Comparison of ENCODE assay signal across 1 cellular context in the genomic region with DNA sequence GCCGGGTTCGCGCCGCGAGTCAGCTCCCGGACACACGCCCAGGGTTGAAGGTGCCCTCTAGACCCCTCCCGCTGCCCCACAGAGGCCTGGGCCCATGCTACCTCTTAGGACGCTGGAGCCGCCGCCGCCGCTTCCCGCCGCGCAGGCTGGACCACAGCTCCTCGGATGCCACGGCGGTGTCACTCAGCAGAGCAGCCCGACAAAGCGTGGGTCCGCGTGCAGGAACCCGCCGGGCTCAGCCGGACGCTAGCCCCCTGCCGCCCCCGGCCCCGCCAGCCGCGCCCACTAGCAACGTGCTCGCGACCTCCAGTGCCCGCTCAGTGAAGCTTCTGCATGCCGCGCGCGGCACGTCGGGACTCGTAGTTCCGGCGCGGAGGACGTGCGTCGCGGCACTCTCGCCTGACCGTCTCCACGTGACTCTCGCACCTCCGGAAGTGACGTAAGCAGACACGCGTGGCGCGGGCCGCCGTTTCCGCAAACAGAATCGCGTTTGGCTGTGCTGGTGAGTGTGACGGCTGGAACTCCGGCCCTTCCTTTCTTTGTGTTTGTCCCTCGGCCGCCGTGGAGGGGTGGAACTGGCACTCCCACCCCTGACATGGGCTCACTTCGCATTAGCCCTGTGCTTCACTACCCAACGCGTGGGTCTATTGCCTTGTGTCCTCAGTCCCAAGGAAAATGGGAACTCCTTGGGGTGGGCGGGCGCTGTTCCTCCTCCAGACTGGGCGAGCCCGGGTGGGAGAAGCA.
TF ChIP-seq lines count a peak whose summit lies in the region.

A gene with protein sequence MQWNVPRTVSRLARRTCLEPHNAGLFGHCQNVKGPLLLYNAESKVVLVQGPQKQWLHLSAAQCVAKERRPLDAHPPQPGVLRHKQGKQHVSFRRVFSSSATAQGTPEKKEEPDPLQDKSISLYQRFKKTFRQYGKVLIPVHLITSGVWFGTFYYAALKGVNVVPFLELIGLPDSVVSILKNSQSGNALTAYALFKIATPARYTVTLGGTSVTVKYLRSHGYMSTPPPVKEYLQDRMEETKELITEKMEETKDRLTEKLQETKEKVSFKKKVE (minus strand): TSS at position 331 of the 744 bp plus-strand sequence. CDS start 44,481 bp downstream, outside the sequence.
A gene (plus strand): TSS at position 446 of the 744 bp plus-strand sequence. CDS start 4,845 bp downstream, outside the sequence.

TF ChIP-seq in HEK293, 187 proteins besides CTCF, POLR2A, EP300 and RAD21 (continued from another document):
- TF ChIP-seq, protein P1, sequence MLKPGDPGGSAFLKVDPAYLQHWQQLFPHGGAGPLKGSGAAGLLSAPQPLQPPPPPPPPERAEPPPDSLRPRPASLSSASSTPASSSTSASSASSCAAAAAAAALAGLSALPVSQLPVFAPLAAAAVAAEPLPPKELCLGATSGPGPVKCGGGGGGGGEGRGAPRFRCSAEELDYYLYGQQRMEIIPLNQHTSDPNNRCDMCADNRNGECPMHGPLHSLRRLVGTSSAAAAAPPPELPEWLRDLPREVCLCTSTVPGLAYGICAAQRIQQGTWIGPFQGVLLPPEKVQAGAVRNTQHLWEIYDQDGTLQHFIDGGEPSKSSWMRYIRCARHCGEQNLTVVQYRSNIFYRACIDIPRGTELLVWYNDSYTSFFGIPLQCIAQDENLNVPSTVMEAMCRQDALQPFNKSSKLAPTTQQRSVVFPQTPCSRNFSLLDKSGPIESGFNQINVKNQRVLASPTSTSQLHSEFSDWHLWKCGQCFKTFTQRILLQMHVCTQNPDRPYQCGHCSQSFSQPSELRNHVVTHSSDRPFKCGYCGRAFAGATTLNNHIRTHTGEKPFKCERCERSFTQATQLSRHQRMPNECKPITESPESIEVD (tag by site-specific recombination; IDR thresholded peaks at IDR 0.05): no peak
- TF ChIP-seq ZNF155 (tag by site-specific recombination; IDR thresholded peaks at IDR 0.05) (no peak), ZNF16 (tag by site-specific recombination; IDR thresholded peaks at IDR 0.05; ENCODE audit: low read depth) (no peak), ZNF48 (tag by site-specific recombination; IDR thresholded peaks at IDR 0.05) (no peak), SP3 (tag by site-specific recombination; IDR thresholded peaks at IDR 0.05) (peak; percentile 83), SP7 (tag by site-specific recombination; IDR thresholded peaks at IDR 0.05) (peak; percentile 57)
- TF ChIP-seq, protein P2, sequence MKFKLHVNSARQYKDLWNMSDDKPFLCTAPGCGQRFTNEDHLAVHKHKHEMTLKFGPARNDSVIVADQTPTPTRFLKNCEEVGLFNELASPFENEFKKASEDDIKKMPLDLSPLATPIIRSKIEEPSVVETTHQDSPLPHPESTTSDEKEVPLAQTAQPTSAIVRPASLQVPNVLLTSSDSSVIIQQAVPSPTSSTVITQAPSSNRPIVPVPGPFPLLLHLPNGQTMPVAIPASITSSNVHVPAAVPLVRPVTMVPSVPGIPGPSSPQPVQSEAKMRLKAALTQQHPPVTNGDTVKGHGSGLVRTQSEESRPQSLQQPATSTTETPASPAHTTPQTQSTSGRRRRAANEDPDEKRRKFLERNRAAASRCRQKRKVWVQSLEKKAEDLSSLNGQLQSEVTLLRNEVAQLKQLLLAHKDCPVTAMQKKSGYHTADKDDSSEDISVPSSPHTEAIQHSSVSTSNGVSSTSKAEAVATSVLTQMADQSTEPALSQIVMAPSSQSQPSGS (tag by site-specific recombination; IDR thresholded peaks at IDR 0.05; ENCODE audit: low read depth): peak; percentile 92
- TF ChIP-seq, protein P3, sequence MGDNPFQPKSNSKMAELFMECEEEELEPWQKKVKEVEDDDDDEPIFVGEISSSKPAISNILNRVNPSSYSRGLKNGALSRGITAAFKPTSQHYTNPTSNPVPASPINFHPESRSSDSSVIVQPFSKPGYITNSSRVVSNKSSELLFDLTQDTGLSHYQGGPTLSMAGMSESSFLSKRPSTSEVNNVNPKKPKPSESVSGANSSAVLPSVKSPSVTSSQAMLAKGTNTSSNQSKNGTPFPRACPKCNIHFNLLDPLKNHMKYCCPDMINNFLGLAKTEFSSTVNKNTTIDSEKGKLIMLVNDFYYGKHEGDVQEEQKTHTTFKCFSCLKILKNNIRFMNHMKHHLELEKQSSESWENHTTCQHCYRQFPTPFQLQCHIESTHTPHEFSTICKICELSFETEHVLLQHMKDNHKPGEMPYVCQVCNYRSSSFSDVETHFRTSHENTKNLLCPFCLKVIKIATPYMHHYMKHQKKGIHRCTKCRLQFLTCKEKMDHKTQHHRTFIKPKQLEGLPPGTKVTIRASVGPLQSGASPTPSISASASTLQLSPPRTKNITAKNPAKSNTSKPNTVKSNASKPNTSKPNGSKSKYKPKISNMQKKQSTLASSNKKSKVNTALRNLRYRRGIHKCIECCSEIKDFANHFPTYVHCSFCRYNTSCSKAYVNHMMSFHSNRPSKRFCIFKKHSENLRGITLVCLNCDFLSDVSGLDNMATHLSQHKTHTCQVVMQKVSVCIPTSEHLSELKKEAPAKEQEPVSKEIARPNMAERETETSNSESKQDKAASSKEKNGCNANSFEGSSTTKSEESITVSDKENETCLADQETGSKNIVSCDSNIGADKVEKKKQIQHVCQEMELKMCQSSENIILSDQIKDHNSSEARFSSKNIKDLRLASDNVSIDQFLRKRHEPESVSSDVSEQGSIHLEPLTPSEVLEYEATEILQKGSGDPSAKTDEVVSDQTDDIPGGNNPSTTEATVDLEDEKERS (tag by site-specific recombination; IDR thresholded peaks at IDR 0.05): no peak
- TF ChIP-seq, protein P4, sequence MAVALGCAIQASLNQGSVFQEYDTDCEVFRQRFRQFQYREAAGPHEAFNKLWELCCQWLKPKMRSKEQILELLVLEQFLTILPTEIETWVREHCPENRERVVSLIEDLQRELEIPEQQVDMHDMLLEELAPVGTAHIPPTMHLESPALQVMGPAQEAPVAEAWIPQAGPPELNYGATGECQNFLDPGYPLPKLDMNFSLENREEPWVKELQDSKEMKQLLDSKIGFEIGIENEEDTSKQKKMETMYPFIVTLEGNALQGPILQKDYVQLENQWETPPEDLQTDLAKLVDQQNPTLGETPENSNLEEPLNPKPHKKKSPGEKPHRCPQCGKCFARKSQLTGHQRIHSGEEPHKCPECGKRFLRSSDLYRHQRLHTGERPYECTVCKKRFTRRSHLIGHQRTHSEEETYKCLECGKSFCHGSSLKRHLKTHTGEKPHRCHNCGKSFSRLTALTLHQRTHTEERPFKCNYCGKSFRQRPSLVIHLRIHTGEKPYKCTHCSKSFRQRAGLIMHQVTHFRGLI (tag by site-specific recombination; IDR thresholded peaks at IDR 0.05): no peak; the same call in 1 of the 2 replicates
- TF ChIP-seq, protein P5, sequence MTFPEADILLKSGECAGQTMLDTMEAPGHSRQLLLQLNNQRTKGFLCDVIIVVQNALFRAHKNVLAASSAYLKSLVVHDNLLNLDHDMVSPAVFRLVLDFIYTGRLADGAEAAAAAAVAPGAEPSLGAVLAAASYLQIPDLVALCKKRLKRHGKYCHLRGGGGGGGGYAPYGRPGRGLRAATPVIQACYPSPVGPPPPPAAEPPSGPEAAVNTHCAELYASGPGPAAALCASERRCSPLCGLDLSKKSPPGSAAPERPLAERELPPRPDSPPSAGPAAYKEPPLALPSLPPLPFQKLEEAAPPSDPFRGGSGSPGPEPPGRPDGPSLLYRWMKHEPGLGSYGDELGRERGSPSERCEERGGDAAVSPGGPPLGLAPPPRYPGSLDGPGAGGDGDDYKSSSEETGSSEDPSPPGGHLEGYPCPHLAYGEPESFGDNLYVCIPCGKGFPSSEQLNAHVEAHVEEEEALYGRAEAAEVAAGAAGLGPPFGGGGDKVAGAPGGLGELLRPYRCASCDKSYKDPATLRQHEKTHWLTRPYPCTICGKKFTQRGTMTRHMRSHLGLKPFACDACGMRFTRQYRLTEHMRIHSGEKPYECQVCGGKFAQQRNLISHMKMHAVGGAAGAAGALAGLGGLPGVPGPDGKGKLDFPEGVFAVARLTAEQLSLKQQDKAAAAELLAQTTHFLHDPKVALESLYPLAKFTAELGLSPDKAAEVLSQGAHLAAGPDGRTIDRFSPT (tag by site-specific recombination; IDR thresholded peaks at IDR 0.05): peak; percentile 82; the same call in 1 of the 2 replicates
